Comparison of ENCODE assay signal across 8 cellular contexts in genomic region chr22:47213571-47214230, GRCh38.
DNase-seq lines count a peak whose midpoint lies in the region; FAIRE-seq and TF ChIP-seq lines count a peak whose summit lies in the region.

No MANE protein-coding gene starts in this region.

- CTCF ChIA-PET in endothelial cell of umbilical vein (lab: Charles Lee): interaction anchor here (0.7 to 1.3 kb wide), 4 partner anchors 10 to 1279 kb away, joined by 3 to 6 read pairs (median 4); no protein-coding TSS in a partner anchor

- no peaks in the 10 kb centered on the region for H3K9me3 ChIP-seq in endothelial cell of umbilical vein (replicated peaks; ENCODE audit: control insufficient read depth, insufficient read depth, low read length)
- H3K9me3 ChIP-seq in spleen: no peaks in the 10 kb centered on the region

- H3K36me3 ChIP-seq in endothelial cell of umbilical vein (ENCODE audit: control insufficient read depth in 2 of 2, extremely low read depth in 1 of 2, insufficient read depth in 2 of 2, low read length in 2 of 2) (no peaks in the 10 kb centered on the region), spleen (no peaks in the 10 kb centered on the region)

- no peak for FAIRE-seq in endothelial cell of umbilical vein (lab: Jason Lieb, UNC)

- no peak overlapping the region for H3K27ac ChIP-seq in endothelial cell of umbilical vein (ENCODE audit: insufficient read depth, low read depth, low read length)
- H3K27ac ChIP-seq in spleen: no peak overlapping the region

- intact Hi-C loops in endothelial cell of umbilical vein (cut with micrococcal nuclease): loop anchor here (5.0 kb wide), 1 partner anchor 624 kb away; no protein-coding TSS in a partner anchor
- intact Hi-C loops in spleen (cut with DNase I; ENCODE audit: low total_unique reads): no loop called here

- TF ChIP-seq CTCF in endothelial cell of umbilical vein (IDR thresholded peaks at IDR 0.05; ENCODE audit: extremely low read depth in 1 of 2, insufficient read depth in 1 of 2, low read depth in 1 of 2, low read length in 2 of 2): peak; percentile 67 to 79
- peak; percentile 36 to 86 (median 78) for TF ChIP-seq CTCF in spleen (IDR thresholded peaks at IDR 0.05 in 8 of 11, conservative IDR thresholded peaks at IDR 0.05 in 3 of 11)
- TF ChIP-seq CTCF in glutamatergic neuron (IDR thresholded peaks at IDR 0.05; ENCODE audit: partially characterized antibody, unreplicated experiment): no peak

- peak; percentile 57 for DNase-seq in DMS53 (lab: John Stamatoyannopoulos, UW)
- DNase-seq in KG1 (lab: John Stamatoyannopoulos, UW): peak; percentile 5
- peak; percentile 78 for DNase-seq in activated CD4-positive, alpha-beta T cell treated with anti-CD3 and anti-CD28 coated beads for 48 hours
- no peak for DNase-seq in endothelial cell of umbilical vein (ENCODE audit: low read depth, low spot score)
- peak; percentile 82 for DNase-seq in spleen
- DNase-seq in hepatic stellate cell (ENCODE audit: low spot score): no peak
- no peak for DNase-seq in glutamatergic neuron
- DNase-seq in DMS79 (lab: John Stamatoyannopoulos, UW): no peak

- H3K36me3 Mint-ChIP-seq in glutamatergic neuron (ENCODE audit: unreplicated experiment): peaks cover 6% of the 10 kb centered on the region

- H2AFZ ChIP-seq in endothelial cell of umbilical vein (ENCODE audit: low read depth, low read length): no peak overlapping the region

- H3K79me2 ChIP-seq in endothelial cell of umbilical vein (ENCODE audit: control insufficient read depth, insufficient read depth, low read length): no peaks in the 10 kb centered on the region

- H4K20me1 ChIP-seq in endothelial cell of umbilical vein (replicated peaks; ENCODE audit: control insufficient read depth, extremely low read depth, insufficient read depth, low read length): no peaks in the 10 kb centered on the region

- H3K27me3 Mint-ChIP-seq in glutamatergic neuron (ENCODE audit: unreplicated experiment): peaks cover 15% of the 10 kb centered on the region

- H3K4me3 ChIP-seq in endothelial cell of umbilical vein (replicated peaks in 1 of 3; ENCODE audit: insufficient read depth in 1 of 3, low read depth in 1 of 3, low read length in 3 of 3) (no peak overlapping the region), spleen (no peak overlapping the region)

- no peak overlapping the region for H3K27ac Mint-ChIP-seq in glutamatergic neuron (ENCODE audit: unreplicated experiment)

- no peak overlapping the region for H3K4me3 Mint-ChIP-seq in glutamatergic neuron (ENCODE audit: unreplicated experiment)

- H3K27me3 ChIP-seq in endothelial cell of umbilical vein (ENCODE audit: control insufficient read depth in 2 of 2, insufficient read depth in 2 of 2, low read length in 2 of 2): no peaks in the 10 kb centered on the region
- H3K27me3 ChIP-seq in spleen (replicated peaks in 1 of 7): no peaks in the 10 kb centered on the region

- H3K9ac ChIP-seq in endothelial cell of umbilical vein (replicated peaks; ENCODE audit: extremely low read depth, insufficient read depth, low read length): no peak overlapping the region

- H3K4me2 ChIP-seq in endothelial cell of umbilical vein (ENCODE audit: insufficient read depth, low read length): no peak overlapping the region

- 59 to 70% (median 66%) methylated on average over 16 of the region's 16 CpGs for WGBS in spleen, 5 donors

- H3K9me3 Mint-ChIP-seq in glutamatergic neuron (ENCODE audit: unreplicated experiment): peaks cover 20% of the 10 kb centered on the region

- POLR2A ChIA-PET in endothelial cell of umbilical vein (lab: Charles Lee): no interaction called here

- dilution Hi-C loops in endothelial cell of umbilical vein (cut with MboI; ENCODE audit: extremely low pct_ligation_motif_present, low sequenced_read_pairs): no loop called here

- no peak for TF ChIP-seq POLR2A in endothelial cell of umbilical vein (IDR thresholded peaks at IDR 0.05; ENCODE audit: low read depth, low read length)
- no peak for TF ChIP-seq POLR2A in spleen (IDR thresholded peaks at IDR 0.05)

- H3K9me1 ChIP-seq in endothelial cell of umbilical vein (replicated peaks; ENCODE audit: control insufficient read depth, extremely low read depth, insufficient read depth, low read length): no peaks in the 10 kb centered on the region

- H3K4me1 ChIP-seq in endothelial cell of umbilical vein (ENCODE audit: control insufficient read depth, extremely low read depth, insufficient read depth, low read length) (no peaks in the 10 kb centered on the region), spleen (no peaks in the 10 kb centered on the region)

- no peaks in the 10 kb centered on the region for H3K4me1 Mint-ChIP-seq in glutamatergic neuron (ENCODE audit: low read depth, unreplicated experiment)

- no TSS peak for BruUV-seq in endothelial cell of umbilical vein (replicated peaks; lab: Mats Ljungman, UMichigan)

TF ChIP-seq in endothelial cell of umbilical vein, 7 proteins besides CTCF, POLR2A, EP300 and RAD21:
- TF ChIP-seq FOS (IDR thresholded peaks at IDR 0.05; ENCODE audit: borderline replicate concordance, insufficient read depth, low read length) (no peak), POLR2AphosphoS5 (IDR thresholded peaks at IDR 0.05; ENCODE audit: insufficient read depth, low read depth, low read length) (no peak), MYC (IDR thresholded peaks at IDR 0.05; ENCODE audit: low read depth, low read length) (no peak), MAX (IDR thresholded peaks at IDR 0.05; ENCODE audit: insufficient read depth, insufficient read length) (no peak), JUN (IDR thresholded peaks at IDR 0.05; ENCODE audit: borderline replicate concordance, insufficient read depth, insufficient read length, low read depth) (no peak), GATA2 (IDR thresholded peaks at IDR 0.05; ENCODE audit: insufficient read depth, insufficient read length, low read depth, low read length) (no peak), EZH2 (IDR thresholded peaks at IDR 0.05; ENCODE audit: borderline replicate concordance, low read depth, low read length, severe bottlenecking) (no peak)

Comparison
In these comparisons a context has a peak if more than half of its experiments do, and no peak if none do; other contexts are left out.
1. DNase-seq: peak in DMS53 (single experiment), KG1 (single experiment), activated CD4-positive, alpha-beta T cell treated with anti-CD3 and anti-CD28 coated beads for 48 hours (single experiment) and spleen (single experiment); none in endothelial cell of umbilical vein (single experiment), hepatic stellate cell (single experiment), glutamatergic neuron (single experiment) and DMS79 (single experiment).